In the genomic region with DNA sequence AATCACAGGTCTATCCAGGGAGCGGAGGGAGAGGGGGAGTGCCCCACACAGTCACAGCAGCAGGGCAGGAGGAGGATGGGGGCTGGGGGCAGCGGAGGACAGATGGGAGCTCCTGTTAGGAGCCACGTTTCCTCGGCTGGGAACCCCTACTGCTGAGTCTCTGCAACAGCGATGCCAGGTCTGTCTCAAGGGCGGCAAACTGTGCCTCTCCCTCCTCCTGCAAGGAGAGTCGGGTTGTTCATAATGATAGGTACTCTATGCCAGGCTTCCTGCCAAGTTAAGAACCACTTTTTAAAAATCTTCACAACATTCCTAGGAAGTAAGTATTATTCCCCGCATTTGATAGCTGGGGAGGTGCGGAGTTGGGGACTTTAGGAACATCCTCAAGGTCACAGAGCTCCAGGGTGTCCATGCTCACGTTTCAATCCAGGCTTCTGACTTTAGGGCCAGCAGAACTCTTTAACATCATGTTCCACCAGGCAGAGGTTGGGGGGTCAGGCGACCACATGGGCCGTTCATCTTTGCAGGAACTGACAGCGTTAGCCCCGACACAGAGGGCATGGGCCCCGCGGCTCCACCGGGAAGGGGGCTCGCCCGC, we compare ENCODE assay signal across 8 cellular contexts.
DNase-seq lines count a peak whose midpoint lies in the region; FAIRE-seq lines count a peak whose summit lies in the region.

No MANE protein-coding gene starts in this region.

- H3K4me3 ChIP-seq in iPS-18c (ENCODE audit: insufficient read depth, low read depth, low read length) = peak overlapping the region; percentile 40
- peak overlapping the region; percentile 53 to 58 for H3K4me3 ChIP-seq in small intestine (ENCODE audit: low read depth in 1 of 2, low read length in 2 of 2)

- no peaks in the 10 kb centered on the region for H3K27me3 ChIP-seq in small intestine (ENCODE audit: control insufficient read depth in 2 of 2, insufficient read depth in 2 of 2, low read length in 2 of 2)

- H3K9me3 ChIP-seq in iPS-18c (ENCODE audit: control insufficient read depth, insufficient read depth, low read length) (no peaks in the 10 kb centered on the region), small intestine (ENCODE audit: control insufficient read depth, low read depth) (no peaks in the 10 kb centered on the region)

- peak; percentile 70 to 82 for DNase-seq in NCI-H2081 (lab: John Stamatoyannopoulos, UW)
- no peak for DNase-seq in NCI-H2081 treated with DMSO at 0.1 percent for 48 hours (lab: John Stamatoyannopoulos, UW)
- DNase-seq in NCI-H146 treated with DMSO at 0.1 percent for 48 hours (lab: John Stamatoyannopoulos, UW; ENCODE audit: unreplicated experiment) = peak; percentile 16
- DNase-seq in small intestine = peak; percentile 61
- DNase-seq in ureter (ENCODE audit: low spot score) = no peak
- DNase-seq in amniotic stem cell (lab: John Stamatoyannopoulos, UW) = no peak

- H3K27ac ChIP-seq in adipose tissue (ENCODE audit: low read depth, low read length) (peak overlapping the region; percentile 62), small intestine (ENCODE audit: low read depth in 1 of 2, low read length in 1 of 2) (peak overlapping the region; percentile 47 to 89)

- no peaks in the 10 kb centered on the region for H3K4me1 ChIP-seq in small intestine (ENCODE audit: control insufficient read depth in 2 of 2, insufficient read depth in 1 of 2, low read depth in 1 of 2, low read length in 1 of 2)

- FAIRE-seq in small intestine (lab: Jason Lieb, UNC) = no peak

- H3K36me3 ChIP-seq in small intestine (ENCODE audit: control insufficient read depth in 2 of 2, insufficient read depth in 2 of 2, low read length in 2 of 2) = no peaks in the 10 kb centered on the region

- 17 to 24% (median 23%) methylated on average over 19 of the region's 19 CpGs for WGBS in adipose tissue, 3 donors
- WGBS in small intestine, 3 donors = 11 to 27% (median 24%) methylated on average over 18 to 19 of the region's 19 CpGs

Comparison
In these comparisons a context has a peak if more than half of its experiments do, and no peak if none do; other contexts are left out.
1. DNase-seq: peak in NCI-H2081 (2 of 2), NCI-H146 treated with DMSO at 0.1 percent for 48 hours (single experiment) and small intestine (single experiment); none in NCI-H2081 treated with DMSO at 0.1 percent for 48 hours (single experiment), ureter (single experiment) and amniotic stem cell (single experiment).